In genomic region chr16:17275076-17275732, GRCh38 we compare ENCODE assay signal across 11 cellular contexts.
A peak's percentile ranks its signal among the peaks of the same experiment; 100 is the strongest.
DNase-seq lines count a peak whose midpoint lies in the region; ATAC-seq and TF ChIP-seq lines count a peak whose summit lies in the region.
"Had no signal": no experiment of that assay in that cellular context is flagged by ENCODE, and none has a peak within 500 bp of the region (broad histone marks: within the 10 kb centered on the region; RNA-seq: fewer than 3 reads in every experiment).

No MANE protein-coding gene starts in this region.

- no peaks in the 10 kb centered on the region for H3K27me3 Mint-ChIP-seq in Caco-2 (ENCODE audit: insufficient read depth, unreplicated experiment)
- peaks cover 3% of the 10 kb centered on the region for H3K27me3 Mint-ChIP-seq in HFFc6 (ENCODE audit: insufficient read depth)
- H3K27me3 Mint-ChIP-seq in activated CD4-positive, alpha-beta memory T cell treated with anti-CD3 and anti-CD28 coated beads, Interleukin-2, amount 10 ng/mL, durations not matched to agents 7 days and 5 days = peaks cover 1% of the 10 kb centered on the region
- peaks cover 3% of the 10 kb centered on the region for H3K27me3 Mint-ChIP-seq in mesothelial cell of epicardium (ENCODE audit: low read depth)

- CTCF ChIA-PET in Caco-2 (lab: Charles Lee) = no interaction called here
- CTCF ChIA-PET in activated CD4-positive, alpha-beta memory T cell treated with anti-CD3 and anti-CD28 coated beads, Interleukin-2, amount 10 ng/mL, durations not matched to agents 7 days and 5 days (lab: Charles Lee) = interaction anchor here (1.0 kb wide), 1 partner anchor 7 kb away, joined by 3 read pairs; no protein-coding TSS in a partner anchor

- no peak overlapping the region for H3K27ac ChIP-seq in SJCRH30
- H3K27ac ChIP-seq: left ventricle myocardium inferior, SJSA1 had no signal

- H3K36me3 ChIP-seq in Caco-2 (ENCODE audit: control insufficient read depth, insufficient read depth, low read length) (no peaks in the 10 kb centered on the region), SJCRH30 (no peaks in the 10 kb centered on the region)
- H3K36me3 ChIP-seq: left ventricle myocardium inferior, SJSA1 had no signal

- H3K4me3 Mint-ChIP-seq in Caco-2 (ENCODE audit: unreplicated experiment) (peak overlapping the region; percentile 17), HFFc6 (no peak overlapping the region), mesothelial cell of epicardium (no peak overlapping the region)
- H3K4me3 Mint-ChIP-seq in activated CD4-positive, alpha-beta memory T cell treated with anti-CD3 and anti-CD28 coated beads, Interleukin-2, amount 10 ng/mL, durations not matched to agents 7 days and 5 days = no peak overlapping the region

- H3K4me1 ChIP-seq in Caco-2 (peaks cover 44% of the 10 kb centered on the region), SJCRH30 (peaks cover 4% of the 10 kb centered on the region; the same call in 1 of the 2 replicates)

- peak; percentile 66 to 76 for DNase-seq in Caco-2
- peak; percentile 1 for DNase-seq in HFFc6
- peak; percentile 23 for DNase-seq in activated CD4-positive, alpha-beta memory T cell treated with anti-CD3 and anti-CD28 coated beads, Interleukin-2, amount 10 ng/mL, durations not matched to agents 7 days and 5 days
- no peak for DNase-seq in mesothelial cell of epicardium (ENCODE audit: low spot score in 2 of 2, unreplicated experiment in 2 of 2)
- DNase-seq in SJCRH30 = no peak
- DNase-seq in A172 (ENCODE audit: low spot score) = no peak
- DNase-seq in activated effector memory CD4-positive, alpha-beta T cell treated with Interleukin-2 at 50 U/mL for 16 hours = no peak
- DNase-seq: caudate nucleus, left ventricle myocardium inferior had no signal

- intact Hi-C loops in Caco-2 (cut with micrococcal nuclease; ENCODE audit: unreplicated experiment) = loop anchor here (1.0 to 10.0 kb wide), 2 partner anchors 29 to 70 kb away; no protein-coding TSS in a partner anchor

- H3K36me3 Mint-ChIP-seq in Caco-2 (ENCODE audit: insufficient read depth, unreplicated experiment) (peaks cover 15% of the 10 kb centered on the region), HFFc6 (ENCODE audit: low read depth) (no peaks in the 10 kb centered on the region), mesothelial cell of epicardium (no peaks in the 10 kb centered on the region)
- H3K36me3 Mint-ChIP-seq in activated CD4-positive, alpha-beta memory T cell treated with anti-CD3 and anti-CD28 coated beads, Interleukin-2, amount 10 ng/mL, durations not matched to agents 7 days and 5 days (ENCODE audit: low read depth) = peaks cover 10% of the 10 kb centered on the region

- H3K9me3 Mint-ChIP-seq in Caco-2 (ENCODE audit: unreplicated experiment) (no peaks in the 10 kb centered on the region), HFFc6 (no peaks in the 10 kb centered on the region), mesothelial cell of epicardium (no peaks in the 10 kb centered on the region)
- H3K9me3 Mint-ChIP-seq in activated CD4-positive, alpha-beta memory T cell treated with anti-CD3 and anti-CD28 coated beads, Interleukin-2, amount 10 ng/mL, durations not matched to agents 7 days and 5 days = no peaks in the 10 kb centered on the region

- H3K27me3 ChIP-seq in Caco-2 (replicated peaks; ENCODE audit: control insufficient read depth, insufficient read depth, low read length) (no peaks in the 10 kb centered on the region), SJCRH30 (no peaks in the 10 kb centered on the region)
- H3K27me3 ChIP-seq: SJSA1 had no signal

- TF ChIP-seq CTCF in Caco-2 (IDR thresholded peaks at IDR 0.05; ENCODE audit: insufficient read depth in 1 of 2, low read depth in 1 of 2, low read length in 1 of 2, severe bottlenecking in 1 of 2, unreplicated experiment in 1 of 2) = no peak
- TF ChIP-seq CTCF in HFFc6 (IDR thresholded peaks at IDR 0.05) = no peak
- TF ChIP-seq CTCF in mesothelial cell of epicardium (IDR thresholded peaks at IDR 0.05; ENCODE audit: unreplicated experiment) = no peak

- H3K27ac Mint-ChIP-seq in Caco-2 (ENCODE audit: unreplicated experiment) (peak overlapping the region; percentile 88), HFFc6 (no peak overlapping the region), mesothelial cell of epicardium (peak overlapping the region; percentile 44)
- H3K27ac Mint-ChIP-seq in activated CD4-positive, alpha-beta memory T cell treated with anti-CD3 and anti-CD28 coated beads, Interleukin-2, amount 10 ng/mL, durations not matched to agents 7 days and 5 days = peak overlapping the region; percentile 48

- H3K9me3 ChIP-seq in Caco-2 (no peaks in the 10 kb centered on the region), SJCRH30 (replicated peaks) (no peaks in the 10 kb centered on the region)
- H3K9me3 ChIP-seq: left ventricle myocardium inferior, SJSA1 had no signal

- no peak for ATAC-seq in GM19023 (IDR thresholded peaks at IDR 0.05; ENCODE audit: unreplicated experiment)

- POLR2A ChIA-PET in Caco-2 (lab: Charles Lee) = interaction anchor here (0.6 kb wide), 1 partner anchor 61 kb away, joined by 4 read pairs; no protein-coding TSS in a partner anchor
- POLR2A ChIA-PET in activated CD4-positive, alpha-beta memory T cell treated with anti-CD3 and anti-CD28 coated beads, Interleukin-2, amount 10 ng/mL, durations not matched to agents 7 days and 5 days (lab: Charles Lee) = interaction anchor here (1.0 to 1.5 kb wide), 3 partner anchors 9 to 94 kb away, joined by 3 to 4 read pairs (median 3); no protein-coding TSS in a partner anchor

- H3K4me1 Mint-ChIP-seq in Caco-2 (ENCODE audit: low read depth, unreplicated experiment) (peaks cover 38% of the 10 kb centered on the region), HFFc6 (ENCODE audit: low read depth) (peaks cover 42% of the 10 kb centered on the region), mesothelial cell of epicardium (peaks cover 5% of the 10 kb centered on the region)
- peaks cover 54% of the 10 kb centered on the region for H3K4me1 Mint-ChIP-seq in activated CD4-positive, alpha-beta memory T cell treated with anti-CD3 and anti-CD28 coated beads, Interleukin-2, amount 10 ng/mL, durations not matched to agents 7 days and 5 days

- BruUV-seq in Caco-2 (replicated peaks; lab: Mats Ljungman, UMichigan) = TSS peak; percentile 32

- H3K4me3 ChIP-seq in Caco-2 (ENCODE audit: low read depth, low read length) = no peak overlapping the region
- H3K4me3 ChIP-seq in SJCRH30 = no peak overlapping the region
- H3K4me3 ChIP-seq: left ventricle myocardium inferior, SJSA1 had no signal

Comparison
In these comparisons a context has a peak if more than half of its experiments do, and no peak if none do; other contexts are left out.
1. DNase-seq: peak in Caco-2 (2 of 2), HFFc6 (single experiment) and activated CD4-positive, alpha-beta memory T cell treated with anti-CD3 and anti-CD28 coated beads, Interleukin-2, amount 10 ng/mL, durations not matched to agents 7 days and 5 days (single experiment); none in mesothelial cell of epicardium (0 of 2), SJCRH30 (0 of 2), A172 (single experiment) and activated effector memory CD4-positive, alpha-beta T cell treated with Interleukin-2 at 50 U/mL for 16 hours (single experiment).